In the genomic region with DNA sequence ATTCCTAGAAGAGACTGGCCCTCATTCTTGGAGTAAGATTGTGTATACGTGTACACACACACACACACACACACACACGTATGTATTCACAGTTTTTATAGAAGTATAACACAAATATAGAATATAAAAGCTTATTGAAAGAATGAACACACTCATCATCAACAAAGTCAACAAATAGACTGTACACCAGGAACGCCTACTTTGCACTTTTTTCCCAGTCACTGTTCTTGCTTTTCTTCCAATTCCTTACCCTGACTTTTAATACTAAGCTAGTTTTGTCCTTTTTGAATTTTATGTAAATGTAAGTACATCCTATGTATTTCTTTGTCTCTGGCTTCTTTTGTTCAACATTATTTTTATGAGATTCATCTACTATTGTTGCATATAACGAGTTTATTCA, we compare ENCODE assay signal across 37 cellular contexts.
"Had no signal": no experiment of that assay in that cellular context is flagged by ENCODE, and none has a peak within 500 bp of the region (broad histone marks: within the 10 kb centered on the region; RNA-seq: fewer than 3 reads in every experiment).

No MANE protein-coding gene starts in this region.

- ATAC-seq: activated CD8-positive, alpha-beta T cell treated with anti-CD3 and anti-CD28 coated beads for 36 hours; activated naive CD8-positive, alpha-beta T cell treated with anti-CD3 and anti-CD28 coated beads, Interleukin-2, amount 50 U/mL, for 24 hours; activated T-cell treated with anti-CD3 and anti-CD28 coated beads, Interleukin-2, amount 50 U/mL, for 4 hours; activated T-cell treated with anti-CD3 and anti-CD28 coated beads, Interleukin-2, amount 50 U/mL, for 72 hours had no signal

- H3K36me3 ChIP-seq: ascending aorta, cardiac muscle cell had no signal

- H3K27ac Mint-ChIP-seq: activated B cell treated with CpG ODN at 0.5 μM for 24 hours; activated CD4-positive, alpha-beta memory T cell treated with anti-CD3 and anti-CD28 coated beads for 36 hours; activated CD4-positive, alpha-beta T cell treated with anti-CD3 and anti-CD28 coated beads, Interleukin-2, amount 10 ng/mL, durations not matched to agents 24 days and 14 days; activated CD8-positive, alpha-beta T cell treated with anti-CD3 and anti-CD28 coated beads for 36 hours; activated naive CD4-positive, alpha-beta T cell treated with anti-CD3 and anti-CD28 coated beads, Interleukin-2, amount 10 ng/mL, durations not matched to agents 7 days and 5 days; activated naive CD4-positive, alpha-beta T cell treated with anti-CD3 and anti-CD28 coated beads, Interleukin-2, amount 50 U/mL, for 24 hours; activated naive CD8-positive, alpha-beta T cell; activated naive CD8-positive, alpha-beta T cell treated with anti-CD3 and anti-CD28 coated beads, Interleukin-2, amount 10 ng/mL, durations not matched to agents 7 days and 5 days; activated naive CD8-positive, alpha-beta T cell treated with anti-CD3 and anti-CD28 coated beads, Interleukin-2, amount 50 U/mL, for 24 hours; activated T-cell treated with anti-CD3 and anti-CD28 coated beads, Interleukin-2, amount 50 U/mL, for 72 hours; activated T-helper 2 cell treated with anti-CD3 and anti-CD28 coated beads, Interferon-gamma antibody, Interleukin-2, Interleukin-4, amounts not matched to agents 10 μg/mL and 5 μg/mL and 100 μg/mL, durations not matched to agents 14 hours and 24 hours and 36 hours; brain; T-helper 1 cell treated with Interleukin-12 subunit alpha and Interleukin-12 subunit beta and Interleukin-4 antibody, amounts not matched to agents 30 μg/mL and 1 μg/mL, for 36 hours; T-helper 2 cell treated with Interferon-gamma antibody and Interleukin-4, amounts not matched to agents 5 μg/mL and 100 μg/mL, for 36 hours had no signal

- H3K4me1 ChIP-seq: ascending aorta had no signal

- H3K36me3 Mint-ChIP-seq: activated CD4-positive, alpha-beta memory T cell treated with anti-CD3 and anti-CD28 coated beads for 36 hours; activated naive CD4-positive, alpha-beta T cell treated with anti-CD3 and anti-CD28 coated beads, Interleukin-2, amount 10 ng/mL, durations not matched to agents 7 days and 5 days; activated naive CD4-positive, alpha-beta T cell treated with anti-CD3 and anti-CD28 coated beads, Interleukin-2, amount 50 U/mL, for 24 hours; activated naive CD8-positive, alpha-beta T cell treated with anti-CD3 and anti-CD28 coated beads, Interleukin-2, amount 10 ng/mL, durations not matched to agents 7 days and 5 days had no signal

- H3K27me3 ChIP-seq: ascending aorta, cardiac muscle cell had no signal

- H3K4me3 ChIP-seq: ascending aorta, cardiac muscle cell had no signal

- H3K27ac ChIP-seq: ascending aorta, cardiac muscle cell, VCaP had no signal

- H3K4me3 Mint-ChIP-seq: activated B cell treated with CpG ODN at 0.5 μM for 24 hours; activated CD4-positive, alpha-beta memory T cell treated with anti-CD3 and anti-CD28 coated beads for 36 hours; activated CD4-positive, alpha-beta T cell treated with anti-CD3 and anti-CD28 coated beads, Interleukin-2, amount 10 ng/mL, durations not matched to agents 24 days and 14 days; activated CD8-positive, alpha-beta T cell treated with anti-CD3 and anti-CD28 coated beads for 36 hours; activated naive CD4-positive, alpha-beta T cell treated with anti-CD3 and anti-CD28 coated beads, Interleukin-2, amount 10 ng/mL, durations not matched to agents 7 days and 5 days; activated naive CD4-positive, alpha-beta T cell treated with anti-CD3 and anti-CD28 coated beads, Interleukin-2, amount 50 U/mL, for 24 hours; activated naive CD8-positive, alpha-beta T cell; activated naive CD8-positive, alpha-beta T cell treated with anti-CD3 and anti-CD28 coated beads, Interleukin-2, amount 10 ng/mL, durations not matched to agents 7 days and 5 days; activated naive CD8-positive, alpha-beta T cell treated with anti-CD3 and anti-CD28 coated beads, Interleukin-2, amount 50 U/mL, for 24 hours; activated T-cell treated with anti-CD3 and anti-CD28 coated beads, Interleukin-2, amount 50 U/mL, for 4 hours; activated T-cell treated with anti-CD3 and anti-CD28 coated beads, Interleukin-2, amount 50 U/mL, for 72 hours; brain; central memory CD8-positive, alpha-beta T cell; T-helper 1 cell treated with Interleukin-12 subunit alpha and Interleukin-12 subunit beta and Interleukin-4 antibody, amounts not matched to agents 30 μg/mL and 1 μg/mL, for 36 hours; T-helper 2 cell treated with Interferon-gamma antibody and Interleukin-4, amounts not matched to agents 5 μg/mL and 100 μg/mL, for 36 hours had no signal

- DNase-seq: activated B cell treated with CpG ODN at 0.5 μM for 24 hours; activated CD4-positive, alpha-beta memory T cell treated with anti-CD3 and anti-CD28 coated beads for 36 hours; activated CD4-positive, alpha-beta T cell treated with anti-CD3 and anti-CD28 coated beads for 4 hours; activated CD4-positive, alpha-beta T cell treated with anti-CD3 and anti-CD28 coated beads, Interleukin-2, amount 10 ng/mL, durations not matched to agents 24 days and 14 days; activated CD4-positive, alpha-beta T cell treated with anti-CD3 and anti-CD28 coated beads, Interleukin-2, amount 50 U/mL, for 1 hour; activated CD4-positive, alpha-beta T cell treated with anti-CD3 and anti-CD28 coated beads, Interleukin-2, amount 50 U/mL, for 4 hours; activated CD4-positive, CD25-positive, alpha-beta regulatory T cell treated with anti-CD3 and anti-CD28 coated beads, Interleukin-2, amount 50 U/mL, for 72 hours; activated CD8-positive, alpha-beta memory T cell treated with anti-CD3 and anti-CD28 coated beads, Interleukin-2, amount 50 U/mL, for 4 hours; activated CD8-positive, alpha-beta T cell treated with anti-CD3 and anti-CD28 coated beads for 36 hours; activated effector memory CD4-positive, alpha-beta T cell treated with Interleukin-2 at 50 U/mL for 16 hours; activated gamma-delta T cell; activated naive CD4-positive, alpha-beta T cell treated with anti-CD3 and anti-CD28 coated beads, Interleukin-2, amount 10 ng/mL, durations not matched to agents 7 days and 5 days; activated naive CD4-positive, alpha-beta T cell treated with Interleukin-2 at 50 U/mL for 16 hours; activated naive CD8-positive, alpha-beta T cell treated with anti-CD3 and anti-CD28 coated beads, Interleukin-2, amount 10 ng/mL, durations not matched to agents 7 days and 5 days; activated naive CD8-positive, alpha-beta T cell treated with anti-CD3 and anti-CD28 coated beads, Interleukin-2, amount 50 U/mL, for 24 hours; activated T-cell treated with anti-CD3 and anti-CD28 coated beads for 4 hours; activated T-cell treated with anti-CD3 and anti-CD28 coated beads, Interleukin-2, amount 50 U/mL, for 1 hour; activated T-cell treated with anti-CD3 and anti-CD28 coated beads, Interleukin-2, amount 50 U/mL, for 4 hours; activated T-cell treated with anti-CD3 and anti-CD28 coated beads, Interleukin-2, amount 50 U/mL, for 72 hours; amygdala; anterior cingulate cortex; caudate nucleus; cerebellar nuclear complex; T-helper 2 cell; T-helper 9 cell had no signal

- FAIRE-seq: bronchial epithelial cell, TTC549 had no signal

- H3K9me3 Mint-ChIP-seq: activated B cell treated with CpG ODN at 0.5 μM for 24 hours; activated CD4-positive, alpha-beta memory T cell treated with anti-CD3 and anti-CD28 coated beads for 36 hours; activated CD4-positive, alpha-beta T cell treated with anti-CD3 and anti-CD28 coated beads, Interleukin-2, amount 10 ng/mL, durations not matched to agents 24 days and 14 days; activated CD8-positive, alpha-beta T cell treated with anti-CD3 and anti-CD28 coated beads for 36 hours; activated naive CD4-positive, alpha-beta T cell treated with anti-CD3 and anti-CD28 coated beads, Interleukin-2, amount 10 ng/mL, durations not matched to agents 7 days and 5 days; activated naive CD4-positive, alpha-beta T cell treated with anti-CD3 and anti-CD28 coated beads, Interleukin-2, amount 50 U/mL, for 24 hours; activated naive CD8-positive, alpha-beta T cell treated with anti-CD3 and anti-CD28 coated beads, Interleukin-2, amount 10 ng/mL, durations not matched to agents 7 days and 5 days; activated naive CD8-positive, alpha-beta T cell treated with anti-CD3 and anti-CD28 coated beads, Interleukin-2, amount 50 U/mL, for 24 hours; activated T-cell treated with anti-CD3 and anti-CD28 coated beads, Interleukin-2, amount 50 U/mL, for 4 hours; activated T-cell treated with anti-CD3 and anti-CD28 coated beads, Interleukin-2, amount 50 U/mL, for 72 hours; activated T-helper 2 cell treated with anti-CD3 and anti-CD28 coated beads, Interferon-gamma antibody, Interleukin-2, Interleukin-4, amounts not matched to agents 10 μg/mL and 5 μg/mL and 100 μg/mL, durations not matched to agents 14 hours and 24 hours and 36 hours; brain; central memory CD8-positive, alpha-beta T cell; T-helper 1 cell treated with Interleukin-12 subunit alpha and Interleukin-12 subunit beta and Interleukin-4 antibody, amounts not matched to agents 30 μg/mL and 1 μg/mL, for 36 hours; T-helper 2 cell treated with Interferon-gamma antibody and Interleukin-4, amounts not matched to agents 5 μg/mL and 100 μg/mL, for 36 hours had no signal

- H3K4me1 Mint-ChIP-seq: activated B cell treated with CpG ODN at 0.5 μM for 24 hours; activated CD4-positive, alpha-beta T cell treated with anti-CD3 and anti-CD28 coated beads, Interleukin-2, amount 10 ng/mL, durations not matched to agents 24 days and 14 days; activated naive CD4-positive, alpha-beta T cell treated with anti-CD3 and anti-CD28 coated beads, Interleukin-2, amount 10 ng/mL, durations not matched to agents 7 days and 5 days; activated naive CD4-positive, alpha-beta T cell treated with anti-CD3 and anti-CD28 coated beads, Interleukin-2, amount 50 U/mL, for 24 hours; activated naive CD8-positive, alpha-beta T cell treated with anti-CD3 and anti-CD28 coated beads, Interleukin-2, amount 10 ng/mL, durations not matched to agents 7 days and 5 days; activated naive CD8-positive, alpha-beta T cell treated with anti-CD3 and anti-CD28 coated beads, Interleukin-2, amount 50 U/mL, for 24 hours; central memory CD8-positive, alpha-beta T cell had no signal

- H3K9me3 ChIP-seq: ascending aorta had no signal

- H3K27me3 Mint-ChIP-seq: activated B cell treated with CpG ODN at 0.5 μM for 24 hours; activated CD4-positive, alpha-beta memory T cell treated with anti-CD3 and anti-CD28 coated beads for 36 hours; activated CD4-positive, alpha-beta T cell treated with anti-CD3 and anti-CD28 coated beads, Interleukin-2, amount 10 ng/mL, durations not matched to agents 24 days and 14 days; activated CD8-positive, alpha-beta T cell treated with anti-CD3 and anti-CD28 coated beads for 36 hours; activated naive CD4-positive, alpha-beta T cell treated with anti-CD3 and anti-CD28 coated beads, Interleukin-2, amount 10 ng/mL, durations not matched to agents 7 days and 5 days; activated naive CD4-positive, alpha-beta T cell treated with anti-CD3 and anti-CD28 coated beads, Interleukin-2, amount 50 U/mL, for 24 hours; activated naive CD8-positive, alpha-beta T cell; activated naive CD8-positive, alpha-beta T cell treated with anti-CD3 and anti-CD28 coated beads, Interleukin-2, amount 10 ng/mL, durations not matched to agents 7 days and 5 days; activated naive CD8-positive, alpha-beta T cell treated with anti-CD3 and anti-CD28 coated beads, Interleukin-2, amount 50 U/mL, for 24 hours; brain; central memory CD8-positive, alpha-beta T cell had no signal
